Comparison of ENCODE assay signal across 12 cellular contexts in genomic region chr13:35888327-35888940, GRCh38.
A peak's percentile ranks its signal among the peaks of the same experiment; 100 is the strongest.
DNase-seq lines count a peak whose midpoint lies in the region; ATAC-seq and TF ChIP-seq lines count a peak whose summit lies in the region.
"Had no signal": no experiment of that assay in that cellular context is flagged by ENCODE, and none has a peak within 500 bp of the region (broad histone marks: within the 10 kb centered on the region; RNA-seq: fewer than 3 reads in every experiment).

No MANE protein-coding gene starts in this region.

- no peak overlapping the region for H3K4me3 Mint-ChIP-seq in activated naive CD8-positive, alpha-beta T cell treated with anti-CD3 and anti-CD28 coated beads for 36 hours
- H3K4me3 Mint-ChIP-seq: activated CD4-positive, alpha-beta memory T cell treated with anti-CD3 and anti-CD28 coated beads for 36 hours; activated naive CD4-positive, alpha-beta T cell treated with anti-CD3 and anti-CD28 coated beads for 36 hours; immature natural killer cell; stimulated activated naive B cell treated with anti-CD40 and anti-IgM and Interleukin-4, amounts not matched to agents 10 μg/mL and 1 μg/mL and 100 μg/mL, for 72 hours had no signal

- no peaks in the 10 kb centered on the region for H3K36me3 Mint-ChIP-seq in activated naive CD8-positive, alpha-beta T cell treated with anti-CD3 and anti-CD28 coated beads for 36 hours
- H3K36me3 Mint-ChIP-seq: activated CD4-positive, alpha-beta memory T cell treated with anti-CD3 and anti-CD28 coated beads for 36 hours; immature natural killer cell; stimulated activated naive B cell treated with anti-CD40 and anti-IgM and Interleukin-4, amounts not matched to agents 10 μg/mL and 1 μg/mL and 100 μg/mL, for 72 hours had no signal

- no peaks in the 10 kb centered on the region for H3K9me3 Mint-ChIP-seq in activated naive CD8-positive, alpha-beta T cell treated with anti-CD3 and anti-CD28 coated beads for 36 hours
- H3K9me3 Mint-ChIP-seq: activated CD4-positive, alpha-beta memory T cell treated with anti-CD3 and anti-CD28 coated beads for 36 hours; activated naive CD4-positive, alpha-beta T cell treated with anti-CD3 and anti-CD28 coated beads for 36 hours; stimulated activated naive B cell treated with anti-CD40 and anti-IgM and Interleukin-4, amounts not matched to agents 10 μg/mL and 1 μg/mL and 100 μg/mL, for 72 hours had no signal

- ATAC-seq in HG03025 (IDR thresholded peaks at IDR 0.05; ENCODE audit: low FRiP score, unreplicated experiment), result no peak
- ATAC-seq in GM19395 (IDR thresholded peaks at IDR 0.05; ENCODE audit: unreplicated experiment), result no peak
- ATAC-seq: stimulated activated naive B cell treated with anti-CD40 and anti-IgM and Interleukin-4, amounts not matched to agents 10 μg/mL and 1 μg/mL and 100 μg/mL, for 72 hours had no signal

- H3K4me1 Mint-ChIP-seq in activated naive CD8-positive, alpha-beta T cell treated with anti-CD3 and anti-CD28 coated beads for 36 hours, result no peaks in the 10 kb centered on the region
- H3K4me1 Mint-ChIP-seq: immature natural killer cell; stimulated activated naive B cell treated with anti-CD40 and anti-IgM and Interleukin-4, amounts not matched to agents 10 μg/mL and 1 μg/mL and 100 μg/mL, for 72 hours had no signal

- H3K27me3 Mint-ChIP-seq in activated naive CD8-positive, alpha-beta T cell treated with anti-CD3 and anti-CD28 coated beads for 36 hours, result no peaks in the 10 kb centered on the region
- H3K27me3 Mint-ChIP-seq: activated CD4-positive, alpha-beta memory T cell treated with anti-CD3 and anti-CD28 coated beads for 36 hours; stimulated activated naive B cell treated with anti-CD40 and anti-IgM and Interleukin-4, amounts not matched to agents 10 μg/mL and 1 μg/mL and 100 μg/mL, for 72 hours had no signal

- no peak for TF ChIP-seq CTCF in fibroblast of pulmonary artery (IDR thresholded peaks at IDR 0.05; ENCODE audit: low read length, missing control alignments)

- no peak overlapping the region for H3K4me3 ChIP-seq in fibroblast of pulmonary artery (replicated peaks; ENCODE audit: low read depth, low read length)

- no peak overlapping the region for H3K27ac Mint-ChIP-seq in activated naive CD8-positive, alpha-beta T cell treated with anti-CD3 and anti-CD28 coated beads for 36 hours
- H3K27ac Mint-ChIP-seq: activated CD4-positive, alpha-beta memory T cell treated with anti-CD3 and anti-CD28 coated beads for 36 hours; activated naive CD4-positive, alpha-beta T cell treated with anti-CD3 and anti-CD28 coated beads for 36 hours; immature natural killer cell; stimulated activated naive B cell treated with anti-CD40 and anti-IgM and Interleukin-4, amounts not matched to agents 10 μg/mL and 1 μg/mL and 100 μg/mL, for 72 hours had no signal

- peak; percentile 21 for DNase-seq in DMS 273 treated with DMSO at 0.1 percent for 48 hours (lab: John Stamatoyannopoulos, UW)
- peak; percentile 91 for DNase-seq in NCI-H146 (lab: John Stamatoyannopoulos, UW)
- DNase-seq in NCI-H82 treated with DMSO at 0.1 percent for 48 hours (lab: John Stamatoyannopoulos, UW; ENCODE audit: unreplicated experiment), result peak; percentile 22
- DNase-seq in fibroblast of pulmonary artery (ENCODE audit: low read depth), result peak; percentile 14
- DNase-seq in activated naive CD8-positive, alpha-beta T cell treated with anti-CD3 and anti-CD28 coated beads for 36 hours, result no peak
- no peak for DNase-seq in 8988T
- DNase-seq: activated CD4-positive, alpha-beta memory T cell treated with anti-CD3 and anti-CD28 coated beads for 36 hours; activated naive CD4-positive, alpha-beta T cell treated with anti-CD3 and anti-CD28 coated beads for 36 hours; immature natural killer cell; stimulated activated naive B cell treated with anti-CD40 and anti-IgM and Interleukin-4, amounts not matched to agents 10 μg/mL and 1 μg/mL and 100 μg/mL, for 72 hours had no signal

Comparison
In these comparisons a context has a peak if more than half of its experiments do, and no peak if none do; other contexts are left out.
1. DNase-seq: peak in DMS 273 treated with DMSO at 0.1 percent for 48 hours (single experiment), NCI-H146 (single experiment), NCI-H82 treated with DMSO at 0.1 percent for 48 hours (single experiment) and fibroblast of pulmonary artery (single experiment); none in activated naive CD8-positive, alpha-beta T cell treated with anti-CD3 and anti-CD28 coated beads for 36 hours (single experiment) and 8988T (single experiment).